8 cellular contexts compared by ENCODE assay signal in genomic region chr1:203287109-203287893, GRCh38. TPM values are rescaled to one million over a fixed set of nuclear protein-coding genes. Genes with fewer than 3 reads are reported as not detected.
DNase-seq lines count a peak whose midpoint lies in the region; ATAC-seq and TF ChIP-seq lines count a peak whose summit lies in the region.

No MANE protein-coding gene starts in this region.

- no peaks in the 10 kb centered on the region for H3K27me3 ChIP-seq in parathyroid adenoma (ENCODE audit: control insufficient read depth, insufficient read depth, low read length)
- no peaks in the 10 kb centered on the region for H3K27me3 ChIP-seq in uterus

- ATAC-seq in GM18505 (IDR thresholded peaks at IDR 0.05; ENCODE audit: unreplicated experiment) (peak; percentile 43), HG02571 (IDR thresholded peaks at IDR 0.05; ENCODE audit: unreplicated experiment) (peak; percentile 50), esophagus mucosa (peak; percentile 50)

- H3K27ac ChIP-seq in parathyroid adenoma (peak overlapping the region; percentile 74), uterus (peak overlapping the region; percentile 65 to 99)

- DNase-seq in NCI-H1436 treated with DMSO at 0.1 percent for 48 hours (lab: John Stamatoyannopoulos, UW) (peak; percentile 71), uterus (peak in 1 of 2 donors; percentile 57), NCI-H128 (lab: John Stamatoyannopoulos, UW; ENCODE audit: unreplicated experiment) (no peak)
- peak; percentile 67 to 73 for DNase-seq in activated CD4-positive, alpha-beta T cell treated with anti-CD3 and anti-CD28 coated beads, Interleukin-2, amount 50 U/mL, for 4 hours

- intact Hi-C loops in uterus (cut with DNase I; ENCODE audit: low total_unique reads): no loop called here

- H3K4me2 ChIP-seq in parathyroid adenoma (ENCODE audit: low read length): no peak overlapping the region

- peak overlapping the region; percentile 11 for H2AFZ ChIP-seq in parathyroid adenoma

- H3K9me3 ChIP-seq in parathyroid adenoma (ENCODE audit: control insufficient read depth, low read length) (no peaks in the 10 kb centered on the region), uterus (no peaks in the 10 kb centered on the region)

- no peaks in the 10 kb centered on the region for H3K36me3 ChIP-seq in parathyroid adenoma (ENCODE audit: control insufficient read depth, insufficient read depth, low read length)
- H3K36me3 ChIP-seq in uterus: no peaks in the 10 kb centered on the region

- H3K9ac ChIP-seq in parathyroid adenoma: no peak overlapping the region

- TF ChIP-seq CTCF in parathyroid adenoma (IDR thresholded peaks at IDR 0.05): no peak
- no peak for TF ChIP-seq CTCF in uterus (IDR thresholded peaks at IDR 0.05)

- H3K4me1 ChIP-seq in parathyroid adenoma: peaks cover 23% of the 10 kb centered on the region
- H3K4me1 ChIP-seq in uterus: peaks cover 7 to 9% of the 10 kb centered on the region in 2 donors

- TF ChIP-seq POLR2A in GM18505 (IDR thresholded peaks at IDR 0.05; ENCODE audit: borderline replicate concordance, extremely low read depth, insufficient read depth, insufficient read length) (peak; percentile 73), uterus (IDR thresholded peaks at IDR 0.05) (no peak)

- H3K4me3 ChIP-seq in parathyroid adenoma (ENCODE audit: low read depth, low read length): no peak overlapping the region
- no peak overlapping the region for H3K4me3 ChIP-seq in uterus

- no peaks in the 10 kb centered on the region for H3K79me2 ChIP-seq in parathyroid adenoma

RNA-seq across cellular contexts. Expression of gene BTG2, which starts 18.0 kb away (rescaled TPM):
- total RNA-seq in esophagus mucosa (22.6 TPM), uterus (10 to 100 TPM; 14.6 to 95.9 (median 56.5) TPM)

RNA-seq across cellular contexts. Expression of gene CHIT1, which starts 57.8 kb away (rescaled TPM):
- total RNA-seq in esophagus mucosa (0.20 TPM), uterus (under 1 TPM in 2 of 4 donors, not detected in 2; 0.07 to 0.77 TPM)
